26 cellular contexts compared by ENCODE assay signal in genomic region chr14:68094158-68094557, GRCh38.
A peak's percentile ranks its signal among the peaks of the same experiment; 100 is the strongest.
DNase-seq lines count a peak whose midpoint lies in the region; ATAC-seq and TF ChIP-seq lines count a peak whose summit lies in the region.
"Had no signal": no experiment of that assay in that cellular context is flagged by ENCODE, and none has a peak within 500 bp of the region (broad histone marks: within the 10 kb centered on the region; RNA-seq: fewer than 3 reads in every experiment).

No MANE protein-coding gene starts in this region.

- H3K27me3 Mint-ChIP-seq in stimulated activated naive CD8-positive, alpha-beta T cell treated with anti-CD3 and anti-CD28 coated beads, Interleukin-15, amount 100 ng/mL, for 72 hours = no peaks in the 10 kb centered on the region
- H3K27me3 Mint-ChIP-seq in immature natural killer cell (ENCODE audit: low read depth in 3 of 3) = peaks cover 0 to 4% (median 0%) of the 10 kb centered on the region in 3 donors
- H3K27me3 Mint-ChIP-seq in CD8-positive, alpha-beta T cell (ENCODE audit: low read depth) = no peaks in the 10 kb centered on the region
- H3K27me3 Mint-ChIP-seq: activated CD4-positive, alpha-beta T cell treated with anti-CD3 and anti-CD28 coated beads, Interleukin-2, amount 10 ng/mL, durations not matched to agents 24 days and 14 days; activated CD8-positive, alpha-beta memory T cell treated with anti-CD3 and anti-CD28 coated beads, Interleukin-2, amount 10 ng/mL, durations not matched to agents 7 days and 5 days; memory B cell; T-helper 17 cell had no signal

- H3K27ac ChIP-seq in uterus = peak overlapping the region; percentile 70 to 83
- no peak overlapping the region for H3K27ac ChIP-seq in CD8-positive, alpha-beta T cell (ENCODE audit: low read depth, low read length)
- H3K27ac ChIP-seq: epithelial cell of prostate, SK-N-MC, testis had no signal

- ATAC-seq in stimulated activated naive CD8-positive, alpha-beta T cell treated with anti-CD3 and anti-CD28 coated beads, Interleukin-15, Interleukin-2, amounts not matched to agents 100 U/mL and 50 U/mL, for 24 hours = peak; percentile 43
- ATAC-seq in stimulated activated naive CD8-positive, alpha-beta T cell treated with anti-CD3 and anti-CD28 coated beads, Interleukin-15, amount 100 ng/mL, for 72 hours = no peak
- no peak for ATAC-seq in GM18505 (IDR thresholded peaks at IDR 0.05; ENCODE audit: unreplicated experiment)
- ATAC-seq in CD8-positive, alpha-beta T cell = no peak
- ATAC-seq: A549; activated CD8-positive, alpha-beta memory T cell treated with anti-CD3 and anti-CD28 coated beads, Interleukin-2, amount 10 ng/mL, durations not matched to agents 7 days and 5 days; activated naive CD4-positive, alpha-beta T cell treated with anti-CD3 and anti-CD28 coated beads, Interleukin-2, amount 50 U/mL, for 72 hours; K562; left colon; T-helper 17 cell had no signal

- no peak for TF ChIP-seq CTCF in uterus (IDR thresholded peaks at IDR 0.05)
- no peak for TF ChIP-seq CTCF in CD8-positive, alpha-beta T cell (IDR thresholded peaks at IDR 0.05)

- H3K36me3 Mint-ChIP-seq in immature natural killer cell = peaks cover 0 to 9% (median 6%) of the 10 kb centered on the region in 3 donors
- peaks cover 10% of the 10 kb centered on the region for H3K36me3 Mint-ChIP-seq in CD8-positive, alpha-beta T cell

- no peaks in the 10 kb centered on the region for H3K27me3 ChIP-seq in uterus
- no peaks in the 10 kb centered on the region for H3K27me3 ChIP-seq in CD8-positive, alpha-beta T cell (ENCODE audit: insufficient read depth, low read length)
- H3K27me3 ChIP-seq: BE2C, testis had no signal

- no peak for TF ChIP-seq POLR2A in uterus (IDR thresholded peaks at IDR 0.05)
- no peak for TF ChIP-seq POLR2A in GM18505 (IDR thresholded peaks at IDR 0.05; ENCODE audit: borderline replicate concordance, extremely low read depth, insufficient read depth, insufficient read length)

- intact Hi-C loops in uterus (cut with DNase I; ENCODE audit: low total_unique reads) = no loop called here
- intact Hi-C loops in CD8-positive, alpha-beta T cell (cut with DNase I, micrococcal nuclease) = no loop called here

- peaks cover 11 to 17% of the 10 kb centered on the region in 2 donors for H3K9me3 Mint-ChIP-seq in stimulated activated naive CD8-positive, alpha-beta T cell treated with anti-CD3 and anti-CD28 coated beads, Interleukin-15, amount 100 ng/mL, for 72 hours
- H3K9me3 Mint-ChIP-seq in immature natural killer cell = peaks cover 0 to 7% (median 0%) of the 10 kb centered on the region in 6 donors
- H3K9me3 Mint-ChIP-seq in CD8-positive, alpha-beta T cell = no peaks in the 10 kb centered on the region

- H3K36me3 ChIP-seq in uterus = no peaks in the 10 kb centered on the region
- H3K36me3 ChIP-seq in CD8-positive, alpha-beta T cell (ENCODE audit: insufficient read depth, low read length) = no peaks in the 10 kb centered on the region
- H3K36me3 ChIP-seq: BE2C had no signal

- peak overlapping the region in 1 of 2 donors; percentile 9 for H3K27ac Mint-ChIP-seq in stimulated activated naive CD8-positive, alpha-beta T cell treated with anti-CD3 and anti-CD28 coated beads, Interleukin-15, amount 100 ng/mL, for 72 hours
- H3K27ac Mint-ChIP-seq in immature natural killer cell = peak overlapping the region in 1 of 6 donors; percentile 41
- no peak overlapping the region for H3K27ac Mint-ChIP-seq in CD8-positive, alpha-beta T cell
- H3K27ac Mint-ChIP-seq: activated CD4-positive, alpha-beta T cell treated with anti-CD3 and anti-CD28 coated beads, Interleukin-2, amount 10 ng/mL, durations not matched to agents 24 days and 14 days; activated CD8-positive, alpha-beta memory T cell treated with anti-CD3 and anti-CD28 coated beads, Interleukin-2, amount 10 ng/mL, durations not matched to agents 7 days and 5 days; activated naive CD4-positive, alpha-beta T cell treated with anti-CD3 and anti-CD28 coated beads, Interleukin-2, amount 50 U/mL, for 72 hours; activated T-cell treated with anti-CD3 and anti-CD28 coated beads, Interleukin-2, amount 50 U/mL, for 72 hours; memory B cell; T-helper 17 cell had no signal

- DNase-seq in stimulated activated naive CD8-positive, alpha-beta T cell treated with anti-CD3 and anti-CD28 coated beads, Interleukin-15, Interleukin-2, amounts not matched to agents 100 U/mL and 50 U/mL, for 24 hours = no peak
- DNase-seq in stimulated activated naive CD8-positive, alpha-beta T cell treated with anti-CD3 and anti-CD28 coated beads, Interleukin-15, amount 100 ng/mL, for 72 hours = no peak
- DNase-seq in RPMI7951 (ENCODE audit: low read depth) (peak; percentile 41), immature natural killer cell (peak in 2 of 3 donors; percentile 11 to 19), uterus (no peak), activated gamma-delta T cell treated with Interleukin-2 at 50 U/mL for 16 hours (no peak)
- DNase-seq in CD8-positive, alpha-beta T cell = no peak
- DNase-seq: activated CD4-positive, alpha-beta T cell treated with anti-CD3 and anti-CD28 coated beads, Interleukin-2, amount 10 ng/mL, durations not matched to agents 24 days and 14 days; activated CD8-positive, alpha-beta memory T cell treated with anti-CD3 and anti-CD28 coated beads, Interleukin-2, amount 10 ng/mL, durations not matched to agents 7 days and 5 days; activated T-cell treated with anti-CD3 and anti-CD28 coated beads, Interleukin-2, amount 50 U/mL, for 72 hours; aorta; BE2C; cerebellar nuclear complex; head of caudate nucleus; left colon; NCI-H2171; RPMI8226; T-helper 17 cell; testis had no signal

- no peaks in the 10 kb centered on the region for H3K4me1 ChIP-seq in uterus
- H3K4me1 ChIP-seq in CD8-positive, alpha-beta T cell (ENCODE audit: insufficient read depth, low read length) = no peaks in the 10 kb centered on the region
- H3K4me1 ChIP-seq: BE2C, testis had no signal

- no peaks in the 10 kb centered on the region for H3K9me3 ChIP-seq in uterus
- H3K9me3 ChIP-seq in CD8-positive, alpha-beta T cell (ENCODE audit: low read length) = no peaks in the 10 kb centered on the region
- H3K9me3 ChIP-seq: BE2C, testis had no signal

- POLR2A ChIA-PET in CD8-positive, alpha-beta T cell (lab: Charles Lee) = no interaction called here

- no peak overlapping the region for H3K4me3 Mint-ChIP-seq in stimulated activated naive CD8-positive, alpha-beta T cell treated with anti-CD3 and anti-CD28 coated beads, Interleukin-15, amount 100 ng/mL, for 72 hours
- no peak overlapping the region for H3K4me3 Mint-ChIP-seq in immature natural killer cell
- no peak overlapping the region for H3K4me3 Mint-ChIP-seq in CD8-positive, alpha-beta T cell
- H3K4me3 Mint-ChIP-seq: activated CD4-positive, alpha-beta T cell treated with anti-CD3 and anti-CD28 coated beads, Interleukin-2, amount 10 ng/mL, durations not matched to agents 24 days and 14 days; activated CD8-positive, alpha-beta memory T cell treated with anti-CD3 and anti-CD28 coated beads, Interleukin-2, amount 10 ng/mL, durations not matched to agents 7 days and 5 days; activated T-cell treated with anti-CD3 and anti-CD28 coated beads, Interleukin-2, amount 50 U/mL, for 72 hours; memory B cell; T-helper 17 cell had no signal

- peaks cover 7% of the 10 kb centered on the region for H3K4me1 Mint-ChIP-seq in stimulated activated naive CD8-positive, alpha-beta T cell treated with anti-CD3 and anti-CD28 coated beads, Interleukin-15, amount 100 ng/mL, for 72 hours
- peaks cover 4 to 11% of the 10 kb centered on the region in 2 donors for H3K4me1 Mint-ChIP-seq in immature natural killer cell
- H3K4me1 Mint-ChIP-seq in CD8-positive, alpha-beta T cell (ENCODE audit: low read depth) = peaks cover 2% of the 10 kb centered on the region
- H3K4me1 Mint-ChIP-seq: activated CD8-positive, alpha-beta memory T cell treated with anti-CD3 and anti-CD28 coated beads, Interleukin-2, amount 10 ng/mL, durations not matched to agents 7 days and 5 days; memory B cell; T-helper 17 cell had no signal

- no peak overlapping the region for H3K4me3 ChIP-seq in uterus
- H3K4me3 ChIP-seq in CD8-positive, alpha-beta T cell (ENCODE audit: low read depth, low read length) = no peak overlapping the region
- H3K4me3 ChIP-seq: A549, K562, SK-N-MC, testis had no signal

- CTCF ChIA-PET in CD8-positive, alpha-beta T cell (lab: Charles Lee) = no interaction called here

Comparison
In these comparisons a context has a peak if more than half of its experiments do, and no peak if none do; other contexts are left out.
1. DNase-seq: peak in RPMI7951 (single experiment) and immature natural killer cell (2 of 3); none in stimulated activated naive CD8-positive, alpha-beta T cell treated with anti-CD3 and anti-CD28 coated beads, Interleukin-15, Interleukin-2, amounts not matched to agents 100 U/mL and 50 U/mL, for 24 hours (single experiment), stimulated activated naive CD8-positive, alpha-beta T cell treated with anti-CD3 and anti-CD28 coated beads, Interleukin-15, amount 100 ng/mL, for 72 hours (0 of 2), uterus (0 of 2), activated gamma-delta T cell treated with Interleukin-2 at 50 U/mL for 16 hours (single experiment) and CD8-positive, alpha-beta T cell (0 of 7).